ENCODE assay signal across 8 cellular contexts in the genomic region with DNA sequence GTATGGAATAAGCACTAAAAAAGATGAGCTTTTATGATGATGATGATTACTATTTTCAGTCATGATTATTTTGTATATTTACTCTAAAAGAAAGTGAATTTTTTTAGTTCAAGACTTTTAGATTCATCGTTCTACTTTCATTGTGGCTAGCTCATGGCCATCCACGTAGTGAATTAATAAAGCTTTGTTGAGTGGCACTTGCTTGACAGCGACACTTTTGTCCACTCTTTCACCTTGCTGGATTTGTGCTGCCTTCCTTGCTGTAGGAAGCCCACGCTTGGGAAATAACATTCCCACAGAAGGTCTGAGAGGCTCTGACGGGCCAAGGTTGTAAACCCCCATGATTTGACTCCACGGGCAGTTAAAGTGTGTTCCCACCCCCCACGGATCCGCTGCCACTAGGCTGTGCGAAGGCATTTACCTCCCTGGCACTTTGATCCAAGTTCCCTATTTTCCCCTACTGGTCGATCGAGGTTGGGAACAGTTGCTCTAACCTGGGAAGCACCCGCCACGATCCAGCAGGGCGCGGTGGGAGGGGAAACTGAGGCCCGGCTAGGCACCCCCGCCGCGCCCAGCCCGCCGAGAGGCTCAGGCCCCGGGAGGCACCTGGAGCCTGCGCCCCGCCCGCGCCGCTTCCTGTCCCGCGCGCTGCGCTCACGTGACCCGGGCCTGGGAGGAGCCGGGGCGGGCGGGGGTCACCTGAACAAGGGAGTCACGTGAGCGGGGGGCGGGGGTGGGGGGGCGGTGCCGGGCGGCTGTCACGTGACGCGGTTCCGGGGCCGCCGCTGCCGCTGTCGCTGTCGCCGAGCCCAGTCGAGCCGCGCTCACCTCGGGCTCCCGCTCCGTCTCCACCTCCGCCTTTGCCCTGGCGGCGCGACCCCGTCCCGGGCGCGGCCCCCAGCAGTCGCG. TPM values are rescaled to one million over a fixed set of nuclear protein-coding genes. Genes with fewer than 3 reads are reported as not detected.
DNase-seq lines count a peak whose midpoint lies in the region; ATAC-seq, FAIRE-seq and TF ChIP-seq lines count a peak whose summit lies in the region.

A gene with protein sequence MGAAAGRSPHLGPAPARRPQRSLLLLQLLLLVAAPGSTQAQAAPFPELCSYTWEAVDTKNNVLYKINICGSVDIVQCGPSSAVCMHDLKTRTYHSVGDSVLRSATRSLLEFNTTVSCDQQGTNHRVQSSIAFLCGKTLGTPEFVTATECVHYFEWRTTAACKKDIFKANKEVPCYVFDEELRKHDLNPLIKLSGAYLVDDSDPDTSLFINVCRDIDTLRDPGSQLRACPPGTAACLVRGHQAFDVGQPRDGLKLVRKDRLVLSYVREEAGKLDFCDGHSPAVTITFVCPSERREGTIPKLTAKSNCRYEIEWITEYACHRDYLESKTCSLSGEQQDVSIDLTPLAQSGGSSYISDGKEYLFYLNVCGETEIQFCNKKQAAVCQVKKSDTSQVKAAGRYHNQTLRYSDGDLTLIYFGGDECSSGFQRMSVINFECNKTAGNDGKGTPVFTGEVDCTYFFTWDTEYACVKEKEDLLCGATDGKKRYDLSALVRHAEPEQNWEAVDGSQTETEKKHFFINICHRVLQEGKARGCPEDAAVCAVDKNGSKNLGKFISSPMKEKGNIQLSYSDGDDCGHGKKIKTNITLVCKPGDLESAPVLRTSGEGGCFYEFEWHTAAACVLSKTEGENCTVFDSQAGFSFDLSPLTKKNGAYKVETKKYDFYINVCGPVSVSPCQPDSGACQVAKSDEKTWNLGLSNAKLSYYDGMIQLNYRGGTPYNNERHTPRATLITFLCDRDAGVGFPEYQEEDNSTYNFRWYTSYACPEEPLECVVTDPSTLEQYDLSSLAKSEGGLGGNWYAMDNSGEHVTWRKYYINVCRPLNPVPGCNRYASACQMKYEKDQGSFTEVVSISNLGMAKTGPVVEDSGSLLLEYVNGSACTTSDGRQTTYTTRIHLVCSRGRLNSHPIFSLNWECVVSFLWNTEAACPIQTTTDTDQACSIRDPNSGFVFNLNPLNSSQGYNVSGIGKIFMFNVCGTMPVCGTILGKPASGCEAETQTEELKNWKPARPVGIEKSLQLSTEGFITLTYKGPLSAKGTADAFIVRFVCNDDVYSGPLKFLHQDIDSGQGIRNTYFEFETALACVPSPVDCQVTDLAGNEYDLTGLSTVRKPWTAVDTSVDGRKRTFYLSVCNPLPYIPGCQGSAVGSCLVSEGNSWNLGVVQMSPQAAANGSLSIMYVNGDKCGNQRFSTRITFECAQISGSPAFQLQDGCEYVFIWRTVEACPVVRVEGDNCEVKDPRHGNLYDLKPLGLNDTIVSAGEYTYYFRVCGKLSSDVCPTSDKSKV (N-terminal part only) (plus strand): TSS at position 788 of the 909 bp plus-strand sequence. CDS start 165 bp downstream, outside the sequence.

- intact Hi-C loops in mucosa of descending colon (cut with DNase I, micrococcal nuclease), result no loop called here

- H3K9me3 ChIP-seq in mucosa of descending colon, result no peaks in the 10 kb centered on the region

- peak; percentile 80 for ATAC-seq in GM21381 (IDR thresholded peaks at IDR 0.05; ENCODE audit: unreplicated experiment)
- peak; percentile 95 for ATAC-seq in mucosa of descending colon

- no peak for TF ChIP-seq CTCF in D721Med (IDR thresholded peaks at IDR 0.05; ENCODE audit: insufficient read depth, missing control alignments)
- TF ChIP-seq CTCF in epithelial cell of esophagus (IDR thresholded peaks at IDR 0.05; ENCODE audit: insufficient read depth, low read depth, low read length, missing control alignments), result peak; percentile 6
- TF ChIP-seq CTCF in mucosa of descending colon (IDR thresholded peaks at IDR 0.05), result no peak

- DNase-seq in D721Med (ENCODE audit: insufficient read length, low spot score) (peak; percentile 92), HUDEP-2 (lab: John Stamatoyannopoulos, UW; ENCODE audit: unreplicated experiment in 76 of 76) (peak in 74 of 76 experiments; percentile 55 to 98 (median 92)), OCI-M1 (lab: John Stamatoyannopoulos, UW) (peak; percentile 96), activated T-cell treated with anti-CD3 and anti-CD28 coated beads for 4 hours (peak; percentile 87), epithelial cell of esophagus (ENCODE audit: low read depth) (peak; percentile 94), mucosa of descending colon (peak; percentile 95 to 97 (median 96))
- DNase-seq in stimulated activated CD8-positive, alpha-beta memory T cell treated with anti-CD3 and anti-CD28 coated beads, Interleukin-4, amount 100 ng/mL, for 1 hour (ENCODE audit: low read depth in 2 of 2, low spot score in 1 of 2), result peak; percentile 85 to 87

- FAIRE-seq in D721Med (lab: Jason Lieb, UNC), result no peak

- peaks cover 20% of the 10 kb centered on the region for H3K4me1 ChIP-seq in mucosa of descending colon (ENCODE audit: low read depth)

- H3K4me3 ChIP-seq in epithelial cell of esophagus (ENCODE audit: low read length) (peak within 1 kb of the TSS; percentile 74), mucosa of descending colon (peak within 1 kb of the TSS; percentile 95)

- no peaks in the 10 kb centered on the region for H3K36me3 ChIP-seq in mucosa of descending colon (ENCODE audit: low read depth)

RNA-seq across cellular contexts. Expression of the gene that starts here (rescaled TPM):
- total RNA-seq in mucosa of descending colon, result 100 to 1,000 TPM in 2 of 3 donors, 10 to 100 TPM in 1; 97.7 to 112 (median 101) TPM

Comparison
In these comparisons a context has a peak if more than half of its experiments do, and no peak if none do; other contexts are left out.
1. Peak in every context shown above with its lines: DNase-seq, ATAC-seq and H3K4me3 ChIP-seq.